ENCODE assay signal across 8 cellular contexts in the genomic region with DNA sequence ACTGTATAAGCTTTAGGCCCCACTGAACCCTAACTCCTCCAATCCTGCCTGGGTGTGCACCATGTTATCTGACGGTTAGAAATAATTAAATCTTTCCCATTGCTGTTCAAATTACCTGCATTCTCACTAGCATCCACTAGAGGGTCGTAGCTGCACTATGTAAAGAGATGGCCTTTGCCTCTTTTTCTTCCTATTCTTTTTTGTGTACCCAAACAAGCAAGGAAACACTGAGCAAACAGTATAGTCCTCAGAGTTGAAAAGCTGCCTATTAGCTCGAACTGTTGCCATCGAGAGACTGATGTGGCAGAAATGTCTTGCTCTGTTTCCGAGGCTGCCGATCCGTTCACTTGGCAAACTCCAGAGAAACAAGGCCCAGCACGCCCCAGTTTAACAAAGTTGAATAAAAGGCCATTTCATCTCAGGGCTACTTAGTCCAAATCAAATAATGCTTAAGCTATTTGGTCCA.
DNase-seq lines count a peak whose midpoint lies in the region; ATAC-seq, FAIRE-seq and TF ChIP-seq lines count a peak whose summit lies in the region.

No MANE protein-coding gene starts in this region.

- H3K4me1 Mint-ChIP-seq in T-helper 17 cell = peaks cover 2% of the 10 kb centered on the region

- H3K9ac ChIP-seq in subcutaneous abdominal adipose tissue (ENCODE audit: low read length in 5 of 5) = peak overlapping the region in 1 of 5 donors; percentile 59

- no peak overlapping the region for H3K4me3 Mint-ChIP-seq in T-helper 17 cell

- H3K36me3 Mint-ChIP-seq in T-helper 17 cell (ENCODE audit: low read depth) = no peaks in the 10 kb centered on the region

- TF ChIP-seq CTCF in AG10803 (conservative IDR thresholded peaks at IDR 0.05; ENCODE audit: low read length) (peak; percentile 98), lower lobe of right lung (IDR thresholded peaks at IDR 0.05) (peak; percentile 81)

- no peaks in the 10 kb centered on the region for H3K9me3 ChIP-seq in T-helper 17 cell (ENCODE audit: control insufficient read depth, low read length, poor library complexity, severe bottlenecking)
- H3K9me3 ChIP-seq in lower lobe of right lung = no peaks in the 10 kb centered on the region
- H3K9me3 ChIP-seq in subcutaneous abdominal adipose tissue (ENCODE audit: control insufficient read depth in 5 of 5, low read length in 5 of 5) = no peaks in the 10 kb centered on the region

- peak; percentile 71 for DNase-seq in AG10803 (ENCODE audit: low read depth)
- no peak for DNase-seq in GM12892 (ENCODE audit: insufficient read length)
- DNase-seq in NCI-H1105 treated with DMSO at 0.1 percent for 48 hours (lab: John Stamatoyannopoulos, UW) = peak; percentile 87
- DNase-seq in T-helper 17 cell = peak in 1 of 3 donors; percentile 6
- DNase-seq in ecto neural progenitor cell (ENCODE audit: low spot score) = peak; percentile 53
- DNase-seq in lower lobe of right lung = no peak

- intact Hi-C loops in lower lobe of right lung (cut with DNase I) = no loop called here

- H3K36me3 ChIP-seq in lower lobe of right lung = no peaks in the 10 kb centered on the region
- no peaks in the 10 kb centered on the region for H3K36me3 ChIP-seq in subcutaneous abdominal adipose tissue (ENCODE audit: control insufficient read depth in 5 of 5, insufficient read depth in 5 of 5, low read length in 5 of 5)

- H3K4me1 ChIP-seq in lower lobe of right lung (no peaks in the 10 kb centered on the region), subcutaneous abdominal adipose tissue (ENCODE audit: control insufficient read depth in 5 of 5, insufficient read depth in 5 of 5, low read length in 5 of 5) (peaks cover 0 to 15% (median 3%) of the 10 kb centered on the region in 5 donors)

- no peak overlapping the region for H3K27ac Mint-ChIP-seq in T-helper 17 cell

- ATAC-seq in HG02840 (IDR thresholded peaks at IDR 0.05; ENCODE audit: low FRiP score, unreplicated experiment) (peak; percentile 79), T-helper 17 cell (peak; percentile 81), lower lobe of right lung (peak; percentile 81 to 82)

- H3K27me3 ChIP-seq in lower lobe of right lung (ENCODE audit: low read depth) (no peaks in the 10 kb centered on the region), subcutaneous abdominal adipose tissue (ENCODE audit: control insufficient read depth in 5 of 5, insufficient read depth in 4 of 5, low read length in 5 of 5) (no peaks in the 10 kb centered on the region)

- H3K4me3 ChIP-seq in AG10803 (ENCODE audit: low read length) (no peak overlapping the region), lower lobe of right lung (no peak overlapping the region), subcutaneous abdominal adipose tissue (ENCODE audit: low read depth in 1 of 5, low read length in 5 of 5) (no peak overlapping the region)

- peaks cover 36% of the 10 kb centered on the region for H3K27me3 Mint-ChIP-seq in T-helper 17 cell

- peak; percentile 5 for FAIRE-seq in GM12892 (lab: Jason Lieb, UNC)

- no peak overlapping the region for H3K27ac ChIP-seq in lower lobe of right lung
- H3K27ac ChIP-seq in subcutaneous abdominal adipose tissue (ENCODE audit: low read depth, low read length) = peak overlapping the region; percentile 21

- no peak for TF ChIP-seq POLR2A in GM12892 (IDR thresholded peaks at IDR 0.05; ENCODE audit: low read depth, low read length)

Comparison
In these comparisons a context has a peak if more than half of its experiments do, and no peak if none do; other contexts are left out.
1. DNase-seq: peak in AG10803 (single experiment), NCI-H1105 treated with DMSO at 0.1 percent for 48 hours (single experiment) and ecto neural progenitor cell (single experiment); none in GM12892 (single experiment) and lower lobe of right lung (single experiment).
2. Peak in every context shown above with its lines, with median percentiles within 50 percentile points of each other: ATAC-seq.